In genomic region chr11:128516886-128517285, GRCh38 we compare ENCODE assay signal across 11 cellular contexts.
DNase-seq lines count a peak whose midpoint lies in the region; ATAC-seq and TF ChIP-seq lines count a peak whose summit lies in the region.
"Had no signal": no experiment of that assay in that cellular context is flagged by ENCODE, and none has a peak within 500 bp of the region (broad histone marks: within the 10 kb centered on the region; RNA-seq: fewer than 3 reads in every experiment).

No MANE protein-coding gene starts in this region.

- H3K4me1 Mint-ChIP-seq in CD4-positive, alpha-beta T cell (ENCODE audit: low read depth): peaks cover 49% of the 10 kb centered on the region
- peaks cover 84% of the 10 kb centered on the region for H3K4me1 Mint-ChIP-seq in chondrocyte (ENCODE audit: low read depth)

- H3K4me3 ChIP-seq in Jurkat, Clone E6-1 (ENCODE audit: low read length): peak overlapping the region; percentile 91
- peak overlapping the region; percentile 88 for H3K4me3 ChIP-seq in psoas muscle

- peaks cover 100% of the 10 kb centered on the region for H3K36me3 Mint-ChIP-seq in CD4-positive, alpha-beta T cell (ENCODE audit: low read depth)
- peaks cover 10% of the 10 kb centered on the region for H3K36me3 Mint-ChIP-seq in chondrocyte (ENCODE audit: low read depth)

- H3K4me1 ChIP-seq in psoas muscle: peaks cover 39% of the 10 kb centered on the region

- POLR2A ChIA-PET in CD4-positive, alpha-beta T cell (lab: Charles Lee): interaction anchor here (1.2 to 26.3 kb wide), 12 partner anchors 9 to 232 kb away, joined by 3 to 611 read pairs (median 54); no protein-coding TSS in a partner anchor

- no peaks in the 10 kb centered on the region for H3K9me3 Mint-ChIP-seq in CD4-positive, alpha-beta T cell
- no peaks in the 10 kb centered on the region for H3K9me3 Mint-ChIP-seq in chondrocyte (ENCODE audit: low read depth)

- H3K36me3 ChIP-seq in psoas muscle (ENCODE audit: insufficient read depth in 1 of 2, low read depth in 1 of 2): peaks cover 0 to 9% of the 10 kb centered on the region in 2 donors

- H3K27me3 ChIP-seq in CD4-positive, alpha-beta T cell (ENCODE audit: control insufficient read depth, insufficient read depth, low read length): no peaks in the 10 kb centered on the region
- H3K27me3 ChIP-seq in psoas muscle (ENCODE audit: insufficient read depth in 3 of 3, low read length in 2 of 3): no peaks in the 10 kb centered on the region

- H3K9me3 ChIP-seq in CD4-positive, alpha-beta T cell (ENCODE audit: control insufficient read depth, low read length): no peaks in the 10 kb centered on the region
- H3K9me3 ChIP-seq in psoas muscle: no peaks in the 10 kb centered on the region

- intact Hi-C loops in CD4-positive, alpha-beta T cell (cut with DNase I, micrococcal nuclease): loop anchor here in 1 of 2 experiments (10.0 kb wide), 2 partner anchors 208 to 238 kb away; no protein-coding TSS in a partner anchor
- intact Hi-C loops in psoas muscle (cut with DNase I): no loop called here

- H3K27me3 Mint-ChIP-seq in CD4-positive, alpha-beta T cell: no peaks in the 10 kb centered on the region
- no peaks in the 10 kb centered on the region for H3K27me3 Mint-ChIP-seq in chondrocyte (ENCODE audit: low read depth)

- DNase-seq in CD4-positive, alpha-beta T cell: no peak
- no peak for DNase-seq in Jurkat, Clone E6-1 (ENCODE audit: low read depth, low spot score)
- DNase-seq in chondrocyte (ENCODE audit: low spot score) (no peak), psoas muscle (no peak), OCI-M2 (lab: John Stamatoyannopoulos, UW; ENCODE audit: unreplicated experiment) (no peak), NCI-H2029 treated with DMSO at 0.1 percent for 48 hours (lab: John Stamatoyannopoulos, UW) (no peak), dedifferentiated amniotic fluid mesenchymal stem cell (ENCODE audit: extremely low spot score) (no peak), NCI-H2107 (lab: John Stamatoyannopoulos, UW) (no peak)
- DNase-seq: dermis blood vessel endothelial cell, GDM1, NCI-H2227 treated with DMSO at 0.1 percent for 48 hours had no signal

- CTCF ChIA-PET in CD4-positive, alpha-beta T cell (lab: Charles Lee): interaction anchor here (0.9 to 2.1 kb wide), 4 partner anchors 111 to 227 kb away, joined by 3 to 9 read pairs (median 6); no protein-coding TSS in a partner anchor

- ATAC-seq in CD4-positive, alpha-beta T cell (ENCODE audit: poor library complexity): no peak
- no peak for ATAC-seq in psoas muscle

- H3K27ac Mint-ChIP-seq in CD4-positive, alpha-beta T cell: peak overlapping the region; percentile 99
- H3K27ac Mint-ChIP-seq in chondrocyte (ENCODE audit: unreplicated experiment): peak overlapping the region; percentile 92

- TF ChIP-seq CTCF in CD4-positive, alpha-beta T cell (IDR thresholded peaks at IDR 0.05): no peak
- TF ChIP-seq CTCF in chondrocyte (IDR thresholded peaks at IDR 0.05) (no peak), psoas muscle (IDR thresholded peaks at IDR 0.05) (no peak)

- peak overlapping the region; percentile 93 for H3K27ac ChIP-seq in CD4-positive, alpha-beta T cell (ENCODE audit: low read depth, low read length)
- no peak overlapping the region for H3K27ac ChIP-seq in psoas muscle

- peak overlapping the region; percentile 93 for H3K4me3 Mint-ChIP-seq in CD4-positive, alpha-beta T cell
- H3K4me3 Mint-ChIP-seq in chondrocyte (ENCODE audit: unreplicated experiment): peak overlapping the region; percentile 91

- 59 to 69% (median 60%) methylated on average over 4 of the region's 4 CpGs for WGBS in psoas muscle, 3 donors
